In the genomic region with DNA sequence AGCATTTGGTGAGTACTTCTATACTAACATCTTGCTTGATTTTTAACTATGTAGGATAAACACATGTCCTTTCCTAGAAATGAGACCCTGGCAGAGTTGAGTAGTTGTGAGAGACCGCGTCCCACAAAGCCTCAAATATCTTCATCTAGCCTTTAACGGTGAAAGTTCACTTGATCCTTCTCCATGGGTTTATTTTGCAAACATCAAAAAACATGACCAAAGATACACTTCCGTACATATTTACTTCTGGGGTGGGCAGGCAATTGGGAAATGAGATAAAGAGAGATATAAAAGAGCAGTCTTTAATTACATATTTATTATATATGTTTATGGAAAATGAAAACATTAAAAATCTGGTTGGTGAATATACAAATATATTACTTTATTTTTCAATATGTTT, we compare ENCODE assay signal across 1 cellular context.
TF ChIP-seq lines count a peak whose summit lies in the region.

No MANE protein-coding gene starts in this region.

TF ChIP-seq in HepG2, 621 proteins besides CTCF, POLR2A, EP300 and RAD21 (continued from another document):
- no peak for TF ChIP-seq ARID4A (CRISPR knock-in tag; IDR thresholded peaks at IDR 0.05; ENCODE audit: borderline replicate concordance)
- TF ChIP-seq ZFYVE20 (CRISPR knock-in tag; IDR thresholded peaks at IDR 0.05; ENCODE audit: borderline replicate concordance, low read depth): no peak
- no peak for TF ChIP-seq SNAPC5 (CRISPR knock-in tag; IDR thresholded peaks at IDR 0.05; ENCODE audit: borderline replicate concordance)
- TF ChIP-seq ZNF441 (CRISPR knock-in tag; IDR thresholded peaks at IDR 0.05; ENCODE audit: borderline replicate concordance): no peak
TF ChIP-seq in HepG2: peak in this region for 0.
